Comparison of ENCODE assay signal across 27 cellular contexts in the genomic region with DNA sequence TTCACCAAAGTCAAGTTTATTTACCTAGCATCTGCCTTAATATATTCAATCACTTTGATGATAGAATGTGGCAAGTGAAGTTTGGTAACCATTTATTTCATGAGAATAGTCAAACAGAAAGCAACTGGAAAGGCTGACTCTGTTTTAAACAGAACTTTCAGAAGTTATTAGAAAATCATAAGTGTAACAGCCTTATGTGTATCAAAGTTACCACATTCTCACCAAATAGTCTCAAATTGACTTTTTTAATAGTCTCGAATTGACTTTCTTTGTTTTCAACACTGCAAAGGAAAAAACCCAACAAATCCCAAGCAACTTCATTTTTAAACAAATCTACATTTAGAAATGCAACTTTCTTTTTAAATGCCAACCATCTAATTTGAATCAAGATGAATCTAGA. TPM values are rescaled to one million over a fixed set of nuclear protein-coding genes. Genes with fewer than 3 reads are reported as not detected.
DNase-seq lines count a peak whose midpoint lies in the region; ATAC-seq, FAIRE-seq and TF ChIP-seq lines count a peak whose summit lies in the region.
"Had no signal": no experiment of that assay in that cellular context is flagged by ENCODE, and none has a peak within 500 bp of the region (broad histone marks: within the 10 kb centered on the region; RNA-seq: fewer than 3 reads in every experiment).

No MANE protein-coding gene starts in this region.

- H3F3A ChIP-seq in SK-N-SH (replicated peaks; ENCODE audit: insufficient read depth), result no peaks in the 10 kb centered on the region

- no peaks in the 10 kb centered on the region for H3K9me3 ChIP-seq in GM12878 (replicated peaks; ENCODE audit: control insufficient read depth, insufficient read depth, low read length)
- H3K9me3 ChIP-seq in SK-N-SH, result no peaks in the 10 kb centered on the region
- H3K9me3 ChIP-seq in left ventricle myocardium inferior (replicated peaks), result no peaks in the 10 kb centered on the region
- H3K9me3 ChIP-seq: BE2C, gastrocnemius medialis, mucosa of descending colon, Peyer's patch had no signal

- peaks cover 77% of the 10 kb centered on the region for H3K36me3 Mint-ChIP-seq in activated T-cell treated with anti-CD3 and anti-CD28 coated beads, Interleukin-2, amount 50 U/mL, for 4 hours (ENCODE audit: insufficient read depth)

- in situ Hi-C loops in GM12878 (cut with MboI), result no loop called here

- no peak overlapping the region for H3K4me2 ChIP-seq in GM12878 (ENCODE audit: control insufficient read depth, insufficient read depth)
- no peak overlapping the region for H3K4me2 ChIP-seq in SK-N-SH
- H3K4me2 ChIP-seq: hepatocyte had no signal

- H2AFZ ChIP-seq in GM12878 (ENCODE audit: control insufficient read depth, low read depth, low read length), result no peak overlapping the region
- H2AFZ ChIP-seq in SK-N-SH (ENCODE audit: low read depth), result no peak overlapping the region
- H2AFZ ChIP-seq: hepatocyte, parathyroid adenoma had no signal

- H3K4me3 ChIP-seq in GM12878 (peak overlapping the region; percentile 18; the same call in 1 of the 2 replicates), SK-N-SH (ENCODE audit: low read depth in 2 of 2, low read length in 1 of 2) (no peak overlapping the region), left ventricle myocardium inferior (no peak overlapping the region)
- H3K4me3 ChIP-seq: gastrocnemius medialis, hepatocyte, mucosa of descending colon, Peyer's patch had no signal

- peak; percentile 42 for FAIRE-seq in GM12892 (lab: Jason Lieb, UNC)
- no peak for FAIRE-seq in GM12878 (lab: Jason Lieb, UNC)
- FAIRE-seq: endometrium had no signal

- no peak for DNase-seq in activated T-cell treated with anti-CD3 and anti-CD28 coated beads, Interleukin-2, amount 50 U/mL, for 4 hours
- DNase-seq in activated T-cell treated with anti-CD3 and anti-CD28 coated beads, Interleukin-2, amount 50 U/mL, for 48 hours, result no peak
- DNase-seq in GM12892 (ENCODE audit: insufficient read length) (no peak), GM12878 (ENCODE audit: low read depth, low spot score) (no peak), HPDE6-E6E7 (ENCODE audit: extremely low spot score) (no peak), SK-N-SH (no peak), left ventricle myocardium inferior (no peak)
- DNase-seq: ACHN; activated CD4-positive, alpha-beta T cell treated with anti-CD3 and anti-CD28 coated beads, Interleukin-2, amount 50 U/mL, for 48 hours; BE2C; dermis blood vessel endothelial cell; gastrocnemius medialis; mucosa of descending colon; NCI-H1105; NCI-H2029; NCI-H69; Peyer's patch; SIG-M5; stimulated activated CD4-positive, alpha-beta T cell treated with anti-CD3 and anti-CD28 coated beads, Interleukin-2, amount 100 ng/mL, for 24 hours; SW 1271; T1000; trophoblast cell; WERI-Rb-1 had no signal

- WGBS in GM12878 (ENCODE audit: insufficient coverage, insufficient replicate concordance, low lambda C conversion rate, missing lambda C conversion rate), result 0% methylated on average over 1 of the region's 1 CpG
- WGBS in SK-N-SH (ENCODE audit: low lambda C conversion rate), result 96% methylated on average over 1 of the region's 1 CpG

- POLR2A ChIA-PET in GM12878 (lab: Charles Lee), result interaction anchor here (1.4 to 2.0 kb wide), 2 partner anchors 15 to 29 kb away, joined by 3 to 7 read pairs; partner anchors contain the start of gene NAMPT
- POLR2A ChIA-PET in SK-N-SH (lab: Yijun Ruan, JAX), result no interaction called here

- H3K9ac ChIP-seq in GM12878 (ENCODE audit: control insufficient read depth, insufficient read depth, low read length) (no peak overlapping the region), SK-N-SH (no peak overlapping the region)
- H3K9ac ChIP-seq: parathyroid adenoma had no signal

- no peaks in the 10 kb centered on the region for H3K9me3 Mint-ChIP-seq in activated T-cell treated with anti-CD3 and anti-CD28 coated beads, Interleukin-2, amount 50 U/mL, for 4 hours

- peaks cover 40% of the 10 kb centered on the region for H3K4me1 Mint-ChIP-seq in activated T-cell treated with anti-CD3 and anti-CD28 coated beads, Interleukin-2, amount 50 U/mL, for 4 hours (ENCODE audit: low read depth)

- TF ChIP-seq POLR2A in GM12892 (IDR thresholded peaks at IDR 0.05; ENCODE audit: low read depth, low read length) (no peak), GM12878 (IDR thresholded peaks at IDR 0.05; ENCODE audit: low read depth, low read length) (no peak)

- RAD21 ChIA-PET in GM12878 (lab: Charles Lee; ENCODE audit: unreplicated experiment), result interaction anchor here (1.4 to 1.6 kb wide), 2 partner anchors 18 to 24 kb away, joined by 4 to 5 read pairs; no protein-coding TSS in a partner anchor

- TF ChIP-seq CTCF in GM12878 (IDR thresholded peaks at IDR 0.05 in 2 of 3, conservative IDR thresholded peaks at IDR 0.05 in 1 of 3; ENCODE audit: control insufficient read depth in 2 of 3, extremely low read depth in 1 of 3, insufficient read depth in 1 of 3, low read depth in 3 of 3, low read length in 3 of 3) (no peak), SK-N-SH (IDR thresholded peaks at IDR 0.05) (no peak), left ventricle myocardium inferior (IDR thresholded peaks at IDR 0.05; ENCODE audit: borderline replicate concordance) (no peak)

- no TSS peak for BruUV-seq in GM12878 (replicated peaks; lab: Mats Ljungman, UMichigan)

- H3K27me3 ChIP-seq in GM12878 (replicated peaks in 1 of 2; ENCODE audit: control insufficient read depth in 2 of 2, insufficient read depth in 2 of 2, low read length in 1 of 2) (no peaks in the 10 kb centered on the region), SK-N-SH (ENCODE audit: insufficient read depth) (no peaks in the 10 kb centered on the region), left ventricle myocardium inferior (ENCODE audit: low read depth) (no peaks in the 10 kb centered on the region)
- H3K27me3 ChIP-seq: BE2C, gastrocnemius medialis, hepatocyte, Peyer's patch had no signal

- H4K20me1 ChIP-seq in GM12878 (ENCODE audit: control insufficient read depth, insufficient read depth) (no peaks in the 10 kb centered on the region), SK-N-SH (ENCODE audit: insufficient read depth) (no peaks in the 10 kb centered on the region)

- intact Hi-C loops in GM12878 (cut with micrococcal nuclease; ENCODE audit: unreplicated experiment), result loop anchor here (5.0 kb wide), 1 partner anchor 73 kb away; no protein-coding TSS in a partner anchor
- intact Hi-C loops in left ventricle myocardium inferior (cut with micrococcal nuclease), result no loop called here

- H3K27me3 Mint-ChIP-seq in activated T-cell treated with anti-CD3 and anti-CD28 coated beads, Interleukin-2, amount 50 U/mL, for 4 hours (ENCODE audit: low read depth), result no peaks in the 10 kb centered on the region

- H3K4me1 ChIP-seq in GM12878 (ENCODE audit: control insufficient read depth, insufficient read depth, low read length), result peaks cover 16% of the 10 kb centered on the region
- no peaks in the 10 kb centered on the region for H3K4me1 ChIP-seq in SK-N-SH (ENCODE audit: control insufficient read depth in 1 of 2, insufficient read depth in 2 of 2, low read depth in 1 of 2, low read length in 1 of 2)
- H3K4me1 ChIP-seq in left ventricle myocardium inferior, result no peaks in the 10 kb centered on the region
- H3K4me1 ChIP-seq: BE2C, gastrocnemius medialis, parathyroid adenoma had no signal

- ATAC-seq in activated T-cell treated with anti-CD3 and anti-CD28 coated beads, Interleukin-2, amount 50 U/mL, for 4 hours, result peak; percentile 33 to 35
- ATAC-seq in GM21723 (IDR thresholded peaks at IDR 0.05; ENCODE audit: unreplicated experiment) (peak; percentile 36), GM12878 (peak; percentile 39)
- ATAC-seq: gastrocnemius medialis, mucosa of descending colon had no signal

- H3K36me3 ChIP-seq in GM12878 (ENCODE audit: control insufficient read depth in 2 of 2, insufficient read depth in 2 of 2, low read length in 1 of 2), result peaks cover 12 to 27% of the 10 kb centered on the region in 2 experiments
- peaks cover 74 to 79% of the 10 kb centered on the region in 2 experiments for H3K36me3 ChIP-seq in SK-N-SH (replicated peaks in 1 of 2; ENCODE audit: control insufficient read depth in 1 of 2, insufficient read depth in 2 of 2, low read length in 1 of 2)
- H3K36me3 ChIP-seq in left ventricle myocardium inferior, result peaks cover 87% of the 10 kb centered on the region

- H3K79me2 ChIP-seq in GM12878 (ENCODE audit: control insufficient read depth, insufficient read depth, low read length), result peaks cover 1% of the 10 kb centered on the region
- H3K79me2 ChIP-seq in SK-N-SH (ENCODE audit: insufficient read depth), result no peaks in the 10 kb centered on the region
- H3K79me2 ChIP-seq: parathyroid adenoma had no signal

- H3K9me2 ChIP-seq in SK-N-SH, result no peaks in the 10 kb centered on the region

- peak overlapping the region; percentile 50; the same call in 1 of the 2 replicates for H3K27ac ChIP-seq in GM12878 (ENCODE audit: control insufficient read depth, insufficient read depth)
- H3K27ac ChIP-seq in SK-N-SH (ENCODE audit: low read depth in 2 of 2, low read length in 1 of 2), result no peak overlapping the region
- no peak overlapping the region for H3K27ac ChIP-seq in left ventricle myocardium inferior (replicated peaks)
- H3K27ac ChIP-seq: gastrocnemius medialis, hepatocyte, parathyroid adenoma, Peyer's patch, WERI-Rb-1 had no signal

- SMC1A ChIA-PET in GM12878 (lab: Charles Lee; ENCODE audit: uncharacterized antibody, unreplicated experiment), result interaction anchor here (0.9 to 9.5 kb wide), 6 partner anchors 16 to 76 kb away, joined by 3 to 71 read pairs (median 4); no protein-coding TSS in a partner anchor

- peak; percentile 8 to 70; a peak in 1 of 4 replicates for TF ChIP-seq EP300 in GM12878 (IDR thresholded peaks at IDR 0.05; ENCODE audit: borderline replicate concordance in 1 of 2, control insufficient read depth in 1 of 2, low read depth in 2 of 2, low read length in 2 of 2)
- no peak for TF ChIP-seq EP300 in SK-N-SH (IDR thresholded peaks at IDR 0.05; ENCODE audit: borderline replicate concordance in 1 of 2, low read depth in 1 of 2, low read length in 1 of 2)

- CTCF ChIA-PET in GM12878 (lab: Yijun Ruan, JAX), result interaction anchor here (1.4 kb wide), 1 partner anchor 78 kb away, joined by 3 read pairs; no protein-coding TSS in a partner anchor
- CTCF ChIA-PET in SK-N-SH (lab: Yijun Ruan, JAX), result interaction anchor here (0.6 to 1.5 kb wide), 2 partner anchors 18 to 391 kb away, joined by 3 to 4 read pairs; no protein-coding TSS in a partner anchor

- TF ChIP-seq RAD21 in GM12878 (IDR thresholded peaks at IDR 0.05; ENCODE audit: insufficient read depth, low read depth, low read length) (no peak), SK-N-SH (IDR thresholded peaks at IDR 0.05; ENCODE audit: low read length) (no peak)

- H3K4me3 Mint-ChIP-seq in activated T-cell treated with anti-CD3 and anti-CD28 coated beads, Interleukin-2, amount 50 U/mL, for 4 hours, result peak overlapping the region; percentile 29

RNA-seq across cellular contexts. Expression of gene NAMPT, which starts 29.5 kb away (rescaled TPM):
- 1,000 to 10,000 TPM; 1,116 to 1,426 (median 1,121) TPM for total RNA-seq in activated T-cell treated with anti-CD3 and anti-CD28 coated beads, Interleukin-2, amount 50 U/mL, for 4 hours
- polyA plus RNA-seq in GM12892 (2012; ENCODE audit: missing spikeins), result 101 TPM
- 297 and 310 TPM in 2 replicates for total RNA-seq in GM12878 (2013; cell fraction: nucleolus; rRNA removed)
- total RNA-seq in GM12878 (2014; rRNA removed) (70.4 and 89.2 TPM in 2 replicates), GM12878 (2014; rRNA removed; fragmentation: Illumina TruSeq; extraction: Trizol) (112 and 115 TPM in 2 replicates), GM12878 (2021) (97.0 and 102 TPM in 2 replicates), left ventricle myocardium inferior (123 TPM)
- 32.0 TPM for polyA plus RNA-seq in GM12878 (2011; ENCODE audit: low read depth)
- polyA plus RNA-seq in GM12878 (2011; rRNA removed) (173 and 276 TPM in 2 replicates), GM12878 (2014; fragmentation: Illumina TruSeq; extraction: Trizol) (96.3 and 122 TPM in 2 replicates), GM12878 (2014; fragmentation: Nextera tagmentation; extraction: Ambion mirVana) (10 to 100 TPM; 28.3 to 29.9 TPM), GM12878 (2014; rRNA removed) (43.6 and 60.3 TPM in 2 replicates), GM12878 (2016; fragmentation: Nextera tagmentation; extraction: Ambion mirVana) (10 to 100 TPM; 67.5 to 79.6 TPM), SK-N-SH (2012; rRNA removed) (20.1 and 25.5 TPM in 2 replicates)
- polyA plus RNA-seq in GM12878 (2011; cell fraction: cytosol; rRNA removed), result 44.5 and 59.5 TPM in 2 replicates
- polyA plus RNA-seq in GM12878 (2011; cell fraction: nucleus; rRNA removed), result 67.0 and 82.7 TPM in 2 replicates
- polyA plus RNA-seq in GM12878 (2012), result 61.5 and 107 TPM in 2 replicates
- polyA minus RNA-seq in GM12878 (2011; rRNA and poly(A)+ RNA removed), result 113 and 151 TPM in 2 replicates
- 137 and 168 TPM in 2 replicates for polyA minus RNA-seq in GM12878 (2011; cell fraction: cytosol; rRNA and poly(A)+ RNA removed)
- 153 and 201 TPM in 2 replicates for polyA minus RNA-seq in GM12878 (2011; cell fraction: nucleus; rRNA and poly(A)+ RNA removed)
- polyA plus RNA-seq in SK-N-SH (2012; cell fraction: cytosol; rRNA removed), result 33.9 and 38.2 TPM in 2 replicates
- 12.6 and 34.2 TPM in 2 replicates for polyA plus RNA-seq in SK-N-SH (2012; cell fraction: nucleus; rRNA removed)
